ENCODE assay signal across 8 cellular contexts in genomic region chr2:196277002-196277401, GRCh38.
DNase-seq lines count a peak whose midpoint lies in the region; ATAC-seq, FAIRE-seq and TF ChIP-seq lines count a peak whose summit lies in the region.

No MANE protein-coding gene starts in this region.

- H3K4me1 ChIP-seq in K562 (replicated peaks in 1 of 2; ENCODE audit: control insufficient read depth in 2 of 2, insufficient read depth in 2 of 2, low read length in 2 of 2) (peaks cover 0 to 7% of the 10 kb centered on the region in 2 experiments; a peak in 2 of 5 replicates), muscle layer of duodenum (ENCODE audit: control insufficient read depth in 1 of 2, insufficient read depth in 2 of 2, low read length in 2 of 2) (peaks cover 4 to 10% of the 10 kb centered on the region in 2 donors)

- POLR2A ChIA-PET in K562 (lab: Yijun Ruan, JAX) (interaction anchor here (0.7 to 1.5 kb wide), 4 partner anchors 9 to 38 kb away, joined by 3 to 5 read pairs (median 4); no protein-coding TSS in a partner anchor), WTC11 (lab: Charles Lee) (no interaction called here)

- 7% methylated on average over 2 of the region's 2 CpGs for WGBS in K562 (ENCODE audit: insufficient coverage, low coverage, missing lambda C conversion rate)

- no peaks in the 10 kb centered on the region for H3K27me3 Mint-ChIP-seq in activated CD8-positive, alpha-beta memory T cell treated with anti-CD3 and anti-CD28 coated beads, Interleukin-2, amount 10 ng/mL, durations not matched to agents 7 days and 5 days
- no peaks in the 10 kb centered on the region for H3K27me3 Mint-ChIP-seq in WTC11 (ENCODE audit: low read depth)

- no peaks in the 10 kb centered on the region for H3K36me3 ChIP-seq in K562 (ENCODE audit: control insufficient read depth, insufficient read depth, low read length)
- no peaks in the 10 kb centered on the region for H3K36me3 ChIP-seq in muscle layer of duodenum (ENCODE audit: control insufficient read depth in 1 of 2, insufficient read depth in 2 of 2, low read length in 2 of 2)

- H3K9me3 Mint-ChIP-seq in activated CD8-positive, alpha-beta memory T cell treated with anti-CD3 and anti-CD28 coated beads, Interleukin-2, amount 10 ng/mL, durations not matched to agents 7 days and 5 days (ENCODE audit: low read depth), result peaks cover 2% of the 10 kb centered on the region
- peaks cover 3% of the 10 kb centered on the region; the same call in 1 of the 2 replicates for H3K9me3 Mint-ChIP-seq in WTC11

- H3K9me3 ChIP-seq in K562 (replicated peaks; ENCODE audit: control insufficient read depth, insufficient read depth, low read depth, low read length) (no peaks in the 10 kb centered on the region), muscle layer of duodenum (ENCODE audit: control insufficient read depth in 1 of 2, low read length in 2 of 2) (no peaks in the 10 kb centered on the region)

- in situ Hi-C loops in K562 (cut with MboI), result loop anchor here (5.0 kb wide), 1 partner anchor 145 kb away; no protein-coding TSS in a partner anchor

- TF ChIP-seq POLR2A in K562 (conservative IDR thresholded peaks at IDR 0.05), result no peak

- peaks cover 10% of the 10 kb centered on the region for H3K36me3 Mint-ChIP-seq in activated CD8-positive, alpha-beta memory T cell treated with anti-CD3 and anti-CD28 coated beads, Interleukin-2, amount 10 ng/mL, durations not matched to agents 7 days and 5 days
- peaks cover 5% of the 10 kb centered on the region; the same call in 1 of the 2 replicates for H3K36me3 Mint-ChIP-seq in WTC11

- intact Hi-C loops in K562 (cut with micrococcal nuclease), result loop anchor here (1.0 to 5.0 kb wide), 3 partner anchors 105 to 198 kb away; partner anchors contain the start of gene STK17B

- ATAC-seq in activated CD8-positive, alpha-beta memory T cell treated with anti-CD3 and anti-CD28 coated beads, Interleukin-2, amount 10 ng/mL, durations not matched to agents 7 days and 5 days, result peak; percentile 31
- ATAC-seq in K562, result peak; percentile 60; the same call in 2 of the 3 replicates
- ATAC-seq in HG02571 (IDR thresholded peaks at IDR 0.05; ENCODE audit: unreplicated experiment), result no peak
- no peak; the same call in 1 of the 2 replicates for ATAC-seq in WTC11

- H3K27me3 ChIP-seq in K562 (ENCODE audit: control insufficient read depth in 2 of 2, insufficient read depth in 2 of 2, low read length in 2 of 2) (no peaks in the 10 kb centered on the region), muscle layer of duodenum (ENCODE audit: low read depth, low read length) (no peaks in the 10 kb centered on the region)

- no TSS peak for BruUV-seq in K562 (replicated peaks; lab: Mats Ljungman, UMichigan)

- peak overlapping the region; percentile 52 for H3K27ac Mint-ChIP-seq in activated CD8-positive, alpha-beta memory T cell treated with anti-CD3 and anti-CD28 coated beads, Interleukin-2, amount 10 ng/mL, durations not matched to agents 7 days and 5 days
- no peak overlapping the region for H3K27ac Mint-ChIP-seq in WTC11

- no peak for DNase-seq in activated CD8-positive, alpha-beta memory T cell treated with anti-CD3 and anti-CD28 coated beads, Interleukin-2, amount 10 ng/mL, durations not matched to agents 7 days and 5 days
- DNase-seq in activated CD8-positive, alpha-beta memory T cell treated with anti-CD3 and anti-CD28 coated beads, Interleukin-2, amount 50 U/mL, for 4 hours, result no peak
- peak; percentile 67 for DNase-seq in MV-4-11 (lab: John Stamatoyannopoulos, UW)
- DNase-seq in K562 (ENCODE audit: extremely low read depth in 1 of 4, low spot score in 3 of 4), result peak; percentile 15 to 29 (median 23)
- no peak for DNase-seq in NCI-H526 treated with DMSO at 0.1 percent for 48 hours (lab: John Stamatoyannopoulos, UW)
- DNase-seq in WTC11 (ENCODE audit: low spot score), result no peak

- no peak overlapping the region for H3K4me2 ChIP-seq in K562 (ENCODE audit: insufficient read depth, low read length)

- H3K27ac ChIP-seq in K562 (ENCODE audit: extremely low read depth, low read depth, low read length), result no peak overlapping the region
- H3K27ac ChIP-seq in muscle layer of duodenum (ENCODE audit: low read length), result peak overlapping the region; percentile 80

- no peak for TF ChIP-seq EP300 in K562 (IDR thresholded peaks at IDR 0.05; ENCODE audit: low read length)

- H3K4me3 ChIP-seq in K562, result no peak overlapping the region
- H3K4me3 ChIP-seq in muscle layer of duodenum (ENCODE audit: low read depth in 1 of 2, low read length in 2 of 2), result no peak overlapping the region

- peak; percentile 54 for FAIRE-seq in K562 (lab: Jason Lieb, UNC)

- CTCF ChIA-PET in activated CD8-positive, alpha-beta memory T cell treated with anti-CD3 and anti-CD28 coated beads, Interleukin-2, amount 10 ng/mL, durations not matched to agents 7 days and 5 days (lab: Charles Lee), result interaction anchor here (0.9 to 2.8 kb wide), 35 partner anchors 9 to 209 kb away, joined by 3 to 26 read pairs (median 6); partner anchors contain the start of genes DNAH7 and STK17B
- CTCF ChIA-PET in K562 (lab: Yijun Ruan, JAX; ENCODE audit: low intra/inter-chr PET ratio), result interaction anchor here (1.1 to 2.5 kb wide), 2 partner anchors 146 to 191 kb away, joined by 3 to 11 read pairs; no protein-coding TSS in a partner anchor
- CTCF ChIA-PET in WTC11 (lab: Charles Lee), result interaction anchor here (1.0 to 1.9 kb wide), 5 partner anchors 17 to 208 kb away, joined by 3 to 19 read pairs (median 5); partner anchors contain the start of gene DNAH7

- H3K9ac ChIP-seq in K562 (ENCODE audit: insufficient read depth in 1 of 2, low read depth in 2 of 2, low read length in 2 of 2), result no peak overlapping the region

- no peaks in the 10 kb centered on the region for H3K9me1 ChIP-seq in K562 (ENCODE audit: control insufficient read depth, insufficient read depth, low read length)

- no peak overlapping the region for H2AFZ ChIP-seq in K562 (ENCODE audit: low read depth, low read length)

- TF ChIP-seq CTCF in K562 (IDR thresholded peaks at IDR 0.05 in 2 of 3, conservative IDR thresholded peaks at IDR 0.05 in 1 of 3; ENCODE audit: insufficient read depth in 2 of 3, low read depth in 1 of 3, low read length in 3 of 3) (peak; percentile 28 to 56 (median 38); a peak in 4 of 6 replicates), WTC11 (IDR thresholded peaks at IDR 0.05) (no peak)

- no peaks in the 10 kb centered on the region for H3K79me2 ChIP-seq in K562 (ENCODE audit: control insufficient read depth, insufficient read depth, low read length)

- H3K4me3 Mint-ChIP-seq in activated CD8-positive, alpha-beta memory T cell treated with anti-CD3 and anti-CD28 coated beads, Interleukin-2, amount 10 ng/mL, durations not matched to agents 7 days and 5 days, result peak overlapping the region; percentile 11
- H3K4me3 Mint-ChIP-seq in WTC11, result no peak overlapping the region

- TF ChIP-seq RAD21 in K562 (CRISPR knock-in tag; conservative IDR thresholded peaks at IDR 0.05 in 1 of 2, IDR thresholded peaks at IDR 0.05 in 1 of 2), result peak; percentile 66 to 72

- H4K20me1 ChIP-seq in K562 (replicated peaks; ENCODE audit: control insufficient read depth, insufficient read depth, low read length), result no peaks in the 10 kb centered on the region

- peaks cover 42% of the 10 kb centered on the region for H3K4me1 Mint-ChIP-seq in activated CD8-positive, alpha-beta memory T cell treated with anti-CD3 and anti-CD28 coated beads, Interleukin-2, amount 10 ng/mL, durations not matched to agents 7 days and 5 days
- peaks cover 8% of the 10 kb centered on the region for H3K4me1 Mint-ChIP-seq in WTC11

TF ChIP-seq in K562, 482 proteins besides CTCF, POLR2A, EP300 and RAD21 (continues in another document):
- TF ChIP-seq NFE2 (IDR thresholded peaks at IDR 0.05; ENCODE audit: low read depth) (no peak), ZNF561 (CRISPR knock-in tag; conservative IDR thresholded peaks at IDR 0.05) (no peak), FOXO4 (CRISPR knock-in tag; IDR thresholded peaks at IDR 0.05) (no peak), ZNF24 (IDR thresholded peaks at IDR 0.05) (0 out of 2 replicates have a peak, but pooled peaks have one; percentile 13), SIRT6 (IDR thresholded peaks at IDR 0.05; ENCODE audit: low read depth, low read length) (no peak), ZNF830 (CRISPR knock-in tag; IDR thresholded peaks at IDR 0.05) (no peak), ZNF311 (CRISPR knock-in tag; IDR thresholded peaks at IDR 0.05) (no peak), NEUROD1 (IDR thresholded peaks at IDR 0.05; ENCODE audit: borderline replicate concordance, low read depth, low read length, partially characterized antibody) (no peak)

TF ChIP-seq in WTC11, 78 proteins besides CTCF, POLR2A, EP300 and RAD21 (continues in another document):
- TF ChIP-seq AR (CRISPR knock-in tag; IDR thresholded peaks at IDR 0.05) (no peak), MYBL2 (CRISPR knock-in tag; IDR thresholded peaks at IDR 0.05) (no peak), GTF2I (CRISPR knock-in tag; conservative IDR thresholded peaks at IDR 0.05) (no peak), NR2C2 (CRISPR knock-in tag; IDR thresholded peaks at IDR 0.05) (no peak), NFATC4 (CRISPR knock-in tag; IDR thresholded peaks at IDR 0.05) (no peak), TCF7 (CRISPR knock-in tag; IDR thresholded peaks at IDR 0.05; ENCODE audit: low read depth) (no peak)

Comparison
In these comparisons a context has a peak if more than half of its experiments do, and no peak if none do; other contexts are left out.
1. ATAC-seq: peak in activated CD8-positive, alpha-beta memory T cell treated with anti-CD3 and anti-CD28 coated beads, Interleukin-2, amount 10 ng/mL, durations not matched to agents 7 days and 5 days (single experiment) and K562 (single experiment); none in HG02571 (single experiment) and WTC11 (single experiment).
2. DNase-seq: peak in MV-4-11 (single experiment) and K562 (4 of 4); none in activated CD8-positive, alpha-beta memory T cell treated with anti-CD3 and anti-CD28 coated beads, Interleukin-2, amount 10 ng/mL, durations not matched to agents 7 days and 5 days (single experiment), activated CD8-positive, alpha-beta memory T cell treated with anti-CD3 and anti-CD28 coated beads, Interleukin-2, amount 50 U/mL, for 4 hours (single experiment), NCI-H526 treated with DMSO at 0.1 percent for 48 hours (single experiment) and WTC11 (single experiment).